15 cellular contexts compared by ENCODE assay signal in the genomic region with DNA sequence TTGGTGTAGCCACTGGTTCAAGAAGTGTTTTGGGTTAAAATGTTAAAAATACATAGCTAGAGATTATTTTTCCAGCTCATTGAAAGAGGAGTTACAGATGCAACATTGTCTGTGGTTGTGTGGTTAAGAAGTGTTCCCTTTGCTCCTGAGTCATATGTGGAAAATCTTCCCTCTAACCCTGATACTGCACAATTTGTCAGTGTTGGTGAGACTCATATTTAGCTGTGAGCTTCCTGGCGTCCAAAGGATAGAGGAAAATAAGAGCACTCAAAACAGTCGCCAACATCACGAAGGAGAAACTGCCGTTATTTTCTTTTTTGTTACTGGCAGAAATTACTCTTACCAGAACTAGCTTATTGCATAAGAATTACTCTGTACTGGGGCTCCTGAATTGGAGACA.
DNase-seq lines count a peak whose midpoint lies in the region; ATAC-seq lines count a peak whose summit lies in the region.
"Had no signal": no experiment of that assay in that cellular context is flagged by ENCODE, and none has a peak within 500 bp of the region (broad histone marks: within the 10 kb centered on the region; RNA-seq: fewer than 3 reads in every experiment).

No MANE protein-coding gene starts in this region.

- no peak for ATAC-seq in HG03135 (IDR thresholded peaks at IDR 0.05; ENCODE audit: unreplicated experiment)
- ATAC-seq: Panc1 had no signal

- DNase-seq in AG08396 (ENCODE audit: low spot score): peak; percentile 22
- peak; percentile 4 for DNase-seq in HS-5 (ENCODE audit: low read depth)
- peak; percentile 17 for DNase-seq in RPMI7951 (ENCODE audit: low read depth)
- peak; percentile 23 for DNase-seq in iris pigment epithelial cell (ENCODE audit: low read depth)
- no peak for DNase-seq in H4 (ENCODE audit: low spot score)
- DNase-seq in DMS53 (lab: John Stamatoyannopoulos, UW): no peak
- DNase-seq in MV-4-11 (lab: John Stamatoyannopoulos, UW): no peak
- DNase-seq: CD4-positive, alpha-beta memory T cell; EL; NCI-H1417; NCI-H2029 treated with DMSO at 0.1 percent for 48 hours; NCI-H510A treated with DMSO at 0.1 percent for 48 hours; Right ventricle myocardium superior had no signal

Comparison
In these comparisons a context has a peak if more than half of its experiments do, and no peak if none do; other contexts are left out.
1. DNase-seq: peak in AG08396 (single experiment), HS-5 (single experiment), RPMI7951 (single experiment) and iris pigment epithelial cell (single experiment); none in H4 (single experiment), DMS53 (single experiment) and MV-4-11 (single experiment).